Comparison of ENCODE assay signal across 19 cellular contexts in genomic region chr12:95213928-95214327, GRCh38. TPM values are rescaled to one million over a fixed set of nuclear protein-coding genes. Genes with fewer than 3 reads are reported as not detected.
DNase-seq lines count a peak whose midpoint lies in the region; ATAC-seq and TF ChIP-seq lines count a peak whose summit lies in the region.
"Had no signal": no experiment of that assay in that cellular context is flagged by ENCODE, and none has a peak within 500 bp of the region (broad histone marks: within the 10 kb centered on the region; RNA-seq: fewer than 3 reads in every experiment).

No MANE protein-coding gene starts in this region.

- H3K4me3 Mint-ChIP-seq in activated B cell treated with CpG ODN at 0.5 μM for 24 hours = no peak overlapping the region
- H3K4me3 Mint-ChIP-seq: activated T-cell treated with anti-CD3 and anti-CD28 coated beads, Interleukin-2, amount 50 U/mL, for 24 hours; CD14-positive monocyte; naive thymus-derived CD4-positive, alpha-beta T cell; stimulated activated naive CD8-positive, alpha-beta T cell treated with anti-CD3 and anti-CD28 coated beads, Interleukin-15, Interleukin-2, amounts not matched to agents 100 ng/mL and 50 ng/mL, for 24 hours had no signal

- H3K9me3 ChIP-seq in hepatocyte (ENCODE audit: low read depth) (no peaks in the 10 kb centered on the region), stomach smooth muscle (ENCODE audit: control insufficient read depth in 2 of 2, low read length in 2 of 2) (no peaks in the 10 kb centered on the region)
- H3K9me3 ChIP-seq: Peyer's patch had no signal

- 41% methylated on average over 1 of the region's 1 CpG for WGBS in hepatocyte (ENCODE audit: low lambda C conversion rate, missing lambda C conversion rate)

- DNase-seq in NCI-H82 (lab: John Stamatoyannopoulos, UW) (peak; percentile 26), NCI-H82 treated with DMSO at 0.1 percent for 48 hours (lab: John Stamatoyannopoulos, UW; ENCODE audit: unreplicated experiment) (no peak), activated B cell treated with CpG ODN at 0.5 μM for 24 hours (no peak), hepatocyte (ENCODE audit: low spot score) (no peak), NCI-H1048 (lab: John Stamatoyannopoulos, UW) (no peak), DMS153 (lab: John Stamatoyannopoulos, UW) (no peak)
- DNase-seq: activated naive CD4-positive, alpha-beta T cell treated with anti-CD3 and anti-CD28 coated beads, Interleukin-2, amount 50 U/mL, for 16 hours; activated T-cell treated with anti-CD3 and anti-CD28 coated beads, Interleukin-2, amount 50 U/mL, for 24 hours; DMS79; dorsolateral prefrontal cortex; GM23248; naive thymus-derived CD4-positive, alpha-beta T cell; NCI-H1930; Peyer's patch had no signal

- H3K36me3 ChIP-seq in hepatocyte (replicated peaks; ENCODE audit: insufficient read depth, low read depth) (no peaks in the 10 kb centered on the region), stomach smooth muscle (ENCODE audit: control insufficient read depth in 2 of 2, insufficient read depth in 2 of 2, low read length in 2 of 2) (no peaks in the 10 kb centered on the region)
- H3K36me3 ChIP-seq: Peyer's patch had no signal

- H3K9me2 ChIP-seq in hepatocyte (replicated peaks; ENCODE audit: insufficient read depth) = no peaks in the 10 kb centered on the region

- POLR2A ChIA-PET in activated B cell treated with CpG ODN at 0.5 μM for 24 hours (lab: Charles Lee) = interaction anchor here (0.5 to 0.8 kb wide), 4 partner anchors 9 to 247 kb away, joined by 3 to 4 read pairs (median 3); partner anchors contain the start of gene NR2C1

- no peaks in the 10 kb centered on the region for H3K27me3 Mint-ChIP-seq in activated B cell treated with CpG ODN at 0.5 μM for 24 hours

- no peak overlapping the region for H2AFZ ChIP-seq in hepatocyte
- H2AFZ ChIP-seq: GM23248 had no signal

- H3K27ac Mint-ChIP-seq in activated B cell treated with CpG ODN at 0.5 μM for 24 hours = peak overlapping the region; percentile 25
- H3K27ac Mint-ChIP-seq: activated T-cell treated with anti-CD3 and anti-CD28 coated beads, Interleukin-2, amount 50 U/mL, for 24 hours; naive thymus-derived CD4-positive, alpha-beta T cell; stimulated activated naive CD8-positive, alpha-beta T cell treated with anti-CD3 and anti-CD28 coated beads, Interleukin-15, Interleukin-2, amounts not matched to agents 100 ng/mL and 50 ng/mL, for 24 hours had no signal

- peak overlapping the region; percentile 47 for H3K27ac ChIP-seq in hepatocyte
- H3K27ac ChIP-seq in stomach smooth muscle (ENCODE audit: low read length) = peak overlapping the region; percentile 63
- H3K27ac ChIP-seq: GM23248, Peyer's patch had no signal

- H3K36me3 Mint-ChIP-seq in activated B cell treated with CpG ODN at 0.5 μM for 24 hours (ENCODE audit: low read depth) = peaks cover 10% of the 10 kb centered on the region

- peaks cover 27% of the 10 kb centered on the region for H3K4me1 Mint-ChIP-seq in activated B cell treated with CpG ODN at 0.5 μM for 24 hours

- H3K27me3 ChIP-seq in hepatocyte (no peaks in the 10 kb centered on the region), stomach smooth muscle (ENCODE audit: control insufficient read depth in 1 of 2, insufficient read depth in 2 of 2, low read length in 2 of 2) (no peaks in the 10 kb centered on the region)
- H3K27me3 ChIP-seq: dorsolateral prefrontal cortex, Peyer's patch had no signal

- peak overlapping the region in 1 of 2 donors; percentile 40 for H3K9ac ChIP-seq in stomach smooth muscle (ENCODE audit: low read length in 2 of 2)
- H3K9ac ChIP-seq: GM23248 had no signal

- intact Hi-C loops in activated B cell treated with CpG ODN at 0.5 μM for 24 hours (cut with micrococcal nuclease) = loop anchor here (10.0 kb wide), 3 partner anchors 399 to 1691 kb away; partner anchors contain the start of genes NEDD1 and PLXNC1

- peak overlapping the region; percentile 77 for H3K4me2 ChIP-seq in hepatocyte

- H3K9me3 Mint-ChIP-seq in activated B cell treated with CpG ODN at 0.5 μM for 24 hours = no peaks in the 10 kb centered on the region
- H3K9me3 Mint-ChIP-seq: activated T-cell treated with anti-CD3 and anti-CD28 coated beads, Interleukin-2, amount 50 U/mL, for 24 hours; brain; stimulated activated naive CD8-positive, alpha-beta T cell treated with anti-CD3 and anti-CD28 coated beads, Interleukin-15, Interleukin-2, amounts not matched to agents 100 ng/mL and 50 ng/mL, for 24 hours had no signal

- H4K20me1 ChIP-seq in hepatocyte (ENCODE audit: insufficient read depth, poor library complexity, severe bottlenecking) = peaks cover 3% of the 10 kb centered on the region

- no peak for ATAC-seq in activated B cell treated with CpG ODN at 0.5 μM for 24 hours (ENCODE audit: low read depth)
- ATAC-seq in GM18870 (IDR thresholded peaks at IDR 0.05; ENCODE audit: unreplicated experiment) = no peak
- ATAC-seq: naive thymus-derived CD4-positive, alpha-beta T cell had no signal

- TF ChIP-seq CTCF in activated B cell treated with CpG ODN at 0.5 μM for 24 hours (IDR thresholded peaks at IDR 0.05) (no peak), hepatocyte (IDR thresholded peaks at IDR 0.05; ENCODE audit: poor library complexity) (no peak)

- H3K4me1 ChIP-seq in hepatocyte (ENCODE audit: insufficient read depth) = peaks cover 6% of the 10 kb centered on the region
- peaks cover 3% of the 10 kb centered on the region for H3K4me1 ChIP-seq in stomach smooth muscle (ENCODE audit: control insufficient read depth, insufficient read depth, low read length)

- CTCF ChIA-PET in activated B cell treated with CpG ODN at 0.5 μM for 24 hours (lab: Charles Lee) = no interaction called here

- H3K4me3 ChIP-seq in hepatocyte (no peak overlapping the region), stomach smooth muscle (ENCODE audit: low read length in 2 of 2) (no peak overlapping the region)
- H3K4me3 ChIP-seq: GM23248, Peyer's patch had no signal

- peaks cover 86% of the 10 kb centered on the region for H3K79me2 ChIP-seq in hepatocyte

RNA-seq across cellular contexts. Expression of gene FGD6, which starts 3.3 kb away (rescaled TPM):
- total RNA-seq in activated B cell treated with CpG ODN at 0.5 μM for 24 hours (3.7 and 5.4 TPM in 2 replicates), hepatocyte (17.2 and 21.4 TPM in 2 replicates)
- polyA plus RNA-seq in hepatocyte = 4.7 and 10.4 TPM in 2 replicates

RNA-seq across cellular contexts. Expression of gene VEZT, which starts 3.7 kb away (rescaled TPM):
- total RNA-seq in activated B cell treated with CpG ODN at 0.5 μM for 24 hours (47.2 and 58.7 TPM in 2 replicates), hepatocyte (83.2 and 84.2 TPM in 2 replicates)
- 37.9 and 48.9 TPM in 2 replicates for polyA plus RNA-seq in hepatocyte
